Comparison of ENCODE assay signal across 25 cellular contexts in genomic region chr12:5661820-5662219, GRCh38.
"Had no signal": no experiment of that assay in that cellular context is flagged by ENCODE, and none has a peak within 500 bp of the region (broad histone marks: within the 10 kb centered on the region; RNA-seq: fewer than 3 reads in every experiment).

No MANE protein-coding gene starts in this region.

- H3K4me1 ChIP-seq: breast epithelium, psoas muscle had no signal

- H3K27me3 ChIP-seq: breast epithelium, ovary had no signal

- H3K9me3 ChIP-seq: breast epithelium, ovary, psoas muscle had no signal

- H3K36me3 ChIP-seq: breast epithelium, ovary had no signal

- ATAC-seq: natural killer cell, sciatic nerve, T-helper 17 cell had no signal

- H3K27ac ChIP-seq: breast epithelium, ovary, psoas muscle, VCaP had no signal

- FAIRE-seq: astrocyte, endometrium, frontal cortex, kidney had no signal

- H3K4me3 ChIP-seq: breast epithelium, ovary, psoas muscle had no signal

- DNase-seq: activated CD4-positive, alpha-beta T cell treated with anti-CD3 and anti-CD28 coated beads for 1 hour; activated CD8-positive, alpha-beta memory T cell treated with anti-CD3 and anti-CD28 coated beads for 24 hours; activated CD8-positive, alpha-beta memory T cell treated with anti-CD3 and anti-CD28 coated beads, Interleukin-2, amount 50 U/mL, for 48 hours; activated effector memory CD4-positive, alpha-beta T cell treated with anti-CD3 and anti-CD28 coated beads, Interleukin-2, amount 50 U/mL, for 16 hours; activated naive CD4-positive, alpha-beta T cell treated with anti-CD3 and anti-CD28 coated beads, Interleukin-2, amount 50 U/mL, for 16 hours; activated T-cell treated with anti-CD3 and anti-CD28 coated beads, Interleukin-2, amount 50 U/mL, for 48 hours; cerebellar nuclear complex; cortex of kidney; erythroblast; head of caudate nucleus; kidney; mesenchymal stem cell; natural killer cell; ovary; psoas muscle; stimulated activated CD4-positive, alpha-beta T cell treated with anti-CD3 and anti-CD28 coated beads, Interleukin-12 subunit alpha, Interleukin-12 subunit beta, amount 100 ng/mL, for 4 hours; stimulated activated CD4-positive, alpha-beta T cell treated with anti-CD3 and anti-CD28 coated beads, Interleukin-1b, Interleukin-23, amount 100 ng/mL, for 48 hours; stimulated activated CD8-positive, alpha-beta memory T cell treated with anti-CD3 and anti-CD28 coated beads, Interleukin-4, amount 100 ng/mL, for 48 hours; T-helper 17 cell had no signal
